In the genomic region with DNA sequence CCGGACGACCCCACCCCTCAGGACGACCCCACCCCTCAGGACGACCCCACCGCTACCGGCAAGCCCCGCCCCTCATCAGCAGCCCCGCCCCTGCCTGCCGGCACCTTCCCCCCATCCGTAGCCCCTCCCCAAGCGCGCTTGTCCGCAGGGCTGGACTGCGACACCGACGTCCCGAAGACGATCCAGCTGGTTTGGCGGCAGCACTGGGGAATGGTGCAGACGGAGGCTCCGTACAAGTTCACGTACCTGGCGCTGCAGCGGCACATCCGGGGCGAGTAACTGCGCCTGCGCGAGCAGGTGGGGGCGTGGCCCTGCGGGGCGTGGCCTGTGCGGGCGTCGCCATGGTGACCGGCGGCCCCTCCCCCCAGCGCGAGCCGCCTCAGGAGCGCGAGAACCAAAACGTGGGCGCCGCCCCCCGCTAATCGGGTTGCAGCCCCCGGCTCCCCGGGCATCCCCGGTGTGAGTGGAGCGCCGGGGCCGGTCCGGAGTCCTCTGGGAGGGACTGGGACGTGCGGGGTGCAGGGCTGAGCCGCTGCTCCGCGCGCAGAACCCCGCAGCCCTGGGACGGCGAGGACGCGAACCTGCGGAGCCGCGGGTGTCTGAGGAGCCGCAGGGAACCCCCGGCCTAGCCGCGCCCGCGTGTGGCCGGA, we compare ENCODE assay signal across 8 cellular contexts. TPM values are rescaled to one million over a fixed set of nuclear protein-coding genes. Genes with fewer than 3 reads are reported as not detected.
DNase-seq lines count a peak whose midpoint lies in the region; ATAC-seq, FAIRE-seq and TF ChIP-seq lines count a peak whose summit lies in the region.

No MANE protein-coding gene starts in this region.

- H3K27me3 ChIP-seq in pancreas = no peaks in the 10 kb centered on the region
- H3K27me3 ChIP-seq in thyroid gland = no peaks in the 10 kb centered on the region

- ATAC-seq in GM18868 (IDR thresholded peaks at IDR 0.05; ENCODE audit: unreplicated experiment) (peak; percentile 49), pancreas (peak; percentile 76 to 87 (median 81))

- FAIRE-seq in HTR-8/SVneo (lab: Jason Lieb, UNC) (peak; percentile 97), pancreas (lab: Jason Lieb, UNC) (no peak)

- 3% methylated on average over 47 to 75 of the region's 75 CpGs for WGBS in pancreas, 2 donors
- WGBS in thyroid gland, 2 donors = 0% methylated on average over 2 of the region's 75 CpGs; no CpG with 5 or more reads in 1 of the 2 donors

- H3K36me3 ChIP-seq in pancreas (no peaks in the 10 kb centered on the region), thyroid gland (no peaks in the 10 kb centered on the region)

- H3K4me1 ChIP-seq in pancreas (peaks cover 0 to 3% (median 3%) of the 10 kb centered on the region in 3 donors), thyroid gland (peaks cover 5 to 17% of the 10 kb centered on the region in 2 donors)

- H3K9me3 ChIP-seq in pancreas = no peaks in the 10 kb centered on the region
- no peaks in the 10 kb centered on the region for H3K9me3 ChIP-seq in thyroid gland

- H3K4me3 ChIP-seq in pancreas = peak overlapping the region; percentile 22 to 59 (median 37)
- H3K4me3 ChIP-seq in thyroid gland (replicated peaks in 1 of 3) = peak overlapping the region in 1 of 3 donors; percentile 35

- TF ChIP-seq POLR2A in thyroid gland (IDR thresholded peaks at IDR 0.05) = peak in 1 of 2 donors; percentile 53

- DNase-seq in AG08395 (ENCODE audit: low spot score) (peak; percentile 80), HTR-8/SVneo (ENCODE audit: insufficient read length, low spot score) (peak; percentile 74), SHP77 (lab: John Stamatoyannopoulos, UW) (peak; percentile 26 to 68), glomerular visceral epithelial cell (ENCODE audit: extremely low spot score) (peak; percentile 83), pancreas (peak; percentile 76 to 98 (median 94)), thyroid gland (peak; percentile 74 to 80)
- peak; percentile 84 for DNase-seq in activated gamma-delta T cell treated with anti-CD3 and anti-CD28 coated beads, Interleukin-2, amount 50 U/mL, for 16 hours (ENCODE audit: low read depth)

- H3K27ac ChIP-seq in pancreas = peak overlapping the region; percentile 38 to 55 (median 51)
- no peak overlapping the region for H3K27ac ChIP-seq in thyroid gland

- TF ChIP-seq CTCF in pancreas (IDR thresholded peaks at IDR 0.05) (no peak), thyroid gland (IDR thresholded peaks at IDR 0.05) (no peak)

- intact Hi-C loops in pancreas (cut with DNase I) = loop anchor here in 2 of 3 donors (5.0 to 10.0 kb wide), 2 partner anchors 84 to 87 kb away; a partner anchor contains a TSS
- intact Hi-C loops in thyroid gland (cut with DNase I) = no loop called here

RNA-seq across cellular contexts. Expression of a gene that starts 4.9 kb away (rescaled TPM):
- total RNA-seq in pancreas (under 1 TPM in 4 of 6 donors, not detected in 2; 0.12 to 0.37 (median 0.16) TPM), thyroid gland (not detected)
- polyA plus RNA-seq in pancreas = under 1 TPM; 0.05 to 0.34 TPM

RNA-seq across cellular contexts. Expression of a gene that starts 46.7 kb away (rescaled TPM):
- total RNA-seq in pancreas (1 to 10 TPM; 3.0 to 6.7 (median 4.0) TPM), thyroid gland (10 to 100 TPM; 10.3 to 27.6 (median 19.6) TPM)
- 10 to 100 TPM; 20.9 to 30.7 TPM for polyA plus RNA-seq in pancreas

RNA-seq across cellular contexts. Expression of a gene that starts 49.3 kb away (rescaled TPM):
- total RNA-seq in pancreas (100 to 1,000 TPM in 1 of 6 donors, 10 to 100 TPM in 5; 40.5 to 107 (median 64.0) TPM), thyroid gland (100 to 1,000 TPM in 3 of 4 donors, 10 to 100 TPM in 1; 68.3 to 147 (median 129) TPM)
- 100 to 1,000 TPM in 1 of 2 donors, 10 to 100 TPM in 1; 94.7 to 166 TPM for polyA plus RNA-seq in pancreas

RNA-seq across cellular contexts. Expression of a gene that starts 55.9 kb away (rescaled TPM):
- total RNA-seq in pancreas = 10 to 100 TPM in 2 of 6 donors, 1 to 10 TPM in 4; 4.3 to 19.4 (median 6.6) TPM
- 10 to 100 TPM; 25.9 to 45.0 TPM for polyA plus RNA-seq in pancreas
- total RNA-seq in thyroid gland = 10 to 100 TPM; 18.5 to 57.5 (median 37.8) TPM

Comparison
In these comparisons a context has a peak if more than half of its experiments do, and no peak if none do; other contexts are left out.
1. H3K27ac ChIP-seq: peak in pancreas (4 of 4); none in thyroid gland (0 of 3).
2. Peak in every context shown above with its lines, with median percentiles within 50 percentile points of each other: DNase-seq.